ENCODE assay signal across 8 cellular contexts in the genomic region with DNA sequence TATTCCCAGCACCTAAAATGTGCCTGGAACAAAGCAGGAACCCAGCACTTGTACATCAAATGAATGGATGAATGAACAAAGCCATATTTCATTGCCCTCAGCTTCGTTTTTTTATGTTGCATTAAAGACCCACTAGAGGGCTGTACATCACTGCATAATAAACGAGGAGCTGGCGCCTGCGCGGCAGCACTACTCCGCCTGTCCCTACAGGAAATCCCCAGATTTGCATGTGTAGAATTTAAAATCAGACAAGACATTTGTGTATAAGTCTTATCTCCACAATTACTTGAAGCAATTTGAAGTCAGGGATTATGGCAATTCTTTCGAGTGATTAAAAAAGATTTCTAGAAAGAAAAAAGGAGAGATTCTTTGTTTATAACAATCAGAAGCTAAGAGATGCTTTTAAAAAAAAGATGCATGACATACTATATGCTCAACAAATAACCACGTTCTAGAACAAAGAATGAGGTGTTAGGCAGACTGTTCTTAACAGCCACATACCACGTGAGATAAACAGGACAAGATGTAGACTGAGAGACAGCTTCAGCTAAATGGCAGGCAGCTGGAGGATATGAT. TPM values are rescaled to one million over a fixed set of nuclear protein-coding genes. Genes with fewer than 3 reads are reported as not detected.
A peak's percentile ranks its signal among the peaks of the same experiment; 100 is the strongest.
DNase-seq lines count a peak whose midpoint lies in the region; ATAC-seq and TF ChIP-seq lines count a peak whose summit lies in the region.

No MANE protein-coding gene starts in this region.

- peak; percentile 88 for TF ChIP-seq CTCF in CD8-positive, alpha-beta T cell (IDR thresholded peaks at IDR 0.05)
- peak; percentile 63 to 91 (median 65) for TF ChIP-seq CTCF in right lobe of liver (IDR thresholded peaks at IDR 0.05)

- H3K4me1 ChIP-seq in CD8-positive, alpha-beta T cell (ENCODE audit: insufficient read depth, low read length): peaks cover 8% of the 10 kb centered on the region
- no peaks in the 10 kb centered on the region for H3K4me1 ChIP-seq in right lobe of liver

- no peak overlapping the region for H3K4me3 Mint-ChIP-seq in CD8-positive, alpha-beta T cell
- no peak overlapping the region for H3K4me3 Mint-ChIP-seq in activated CD4-positive, alpha-beta T cell treated with anti-CD3 and anti-CD28 coated beads for 36 hours

- POLR2A ChIA-PET in CD8-positive, alpha-beta T cell (lab: Charles Lee): interaction anchor here (0.7 to 1.7 kb wide), 9 partner anchors 9 to 775 kb away, joined by 3 to 8 read pairs (median 3); a partner anchor contains a TSS
- POLR2A ChIA-PET in activated CD4-positive, alpha-beta T cell treated with anti-CD3 and anti-CD28 coated beads for 36 hours (lab: Charles Lee): interaction anchor here (0.5 to 1.5 kb wide), 5 partner anchors 34 to 775 kb away, joined by 3 to 10 read pairs (median 4); a partner anchor contains a TSS

- H3K9me3 ChIP-seq in CD8-positive, alpha-beta T cell (ENCODE audit: low read length): no peaks in the 10 kb centered on the region
- H3K9me3 ChIP-seq in right lobe of liver: no peaks in the 10 kb centered on the region

- peaks cover 19% of the 10 kb centered on the region for H3K4me1 Mint-ChIP-seq in CD8-positive, alpha-beta T cell (ENCODE audit: low read depth)
- peaks cover 7% of the 10 kb centered on the region for H3K4me1 Mint-ChIP-seq in activated CD4-positive, alpha-beta T cell treated with anti-CD3 and anti-CD28 coated beads for 36 hours

- no peak overlapping the region for H3K4me3 ChIP-seq in CD8-positive, alpha-beta T cell (ENCODE audit: low read depth, low read length)
- no peak overlapping the region for H3K4me3 ChIP-seq in right lobe of liver

- no peaks in the 10 kb centered on the region for H3K36me3 ChIP-seq in CD8-positive, alpha-beta T cell (ENCODE audit: insufficient read depth, low read length)
- no peaks in the 10 kb centered on the region for H3K36me3 ChIP-seq in right lobe of liver

- DNase-seq in CD8-positive, alpha-beta T cell: peak; percentile 45 to 82 (median 70)
- DNase-seq in NCI-H524 treated with DMSO at 0.1 percent for 48 hours (lab: John Stamatoyannopoulos, UW) (peak; percentile 58), cerebellar cortex (ENCODE audit: low spot score) (peak; percentile 87), right lobe of liver (peak; percentile 62 to 76 (median 71))
- peak; percentile 85 for DNase-seq in activated CD4-positive, alpha-beta T cell treated with anti-CD3 and anti-CD28 coated beads for 36 hours
- DNase-seq in stimulated activated CD4-positive, alpha-beta T cell treated with anti-CD3 and anti-CD28 coated beads, TNF-alpha, amount 100 ng/mL, for 48 hours (ENCODE audit: low read depth in 3 of 3): peak; percentile 41 to 66 (median 47)

- CTCF ChIA-PET in CD8-positive, alpha-beta T cell (lab: Charles Lee): interaction anchor here (0.7 to 8.5 kb wide), 30 partner anchors 8 to 796 kb away, joined by 3 to 65 read pairs (median 4); a partner anchor contains a TSS
- CTCF ChIA-PET in activated CD4-positive, alpha-beta T cell treated with anti-CD3 and anti-CD28 coated beads for 36 hours (lab: Charles Lee): interaction anchor here (0.6 to 8.2 kb wide), 54 partner anchors 9 to 1177 kb away, joined by 3 to 102 read pairs (median 4); a partner anchor contains a TSS

- no peaks in the 10 kb centered on the region for H3K27me3 Mint-ChIP-seq in CD8-positive, alpha-beta T cell (ENCODE audit: low read depth)
- no peaks in the 10 kb centered on the region for H3K27me3 Mint-ChIP-seq in activated CD4-positive, alpha-beta T cell treated with anti-CD3 and anti-CD28 coated beads for 36 hours

- no peaks in the 10 kb centered on the region for H3K9me3 Mint-ChIP-seq in CD8-positive, alpha-beta T cell
- no peaks in the 10 kb centered on the region for H3K9me3 Mint-ChIP-seq in activated CD4-positive, alpha-beta T cell treated with anti-CD3 and anti-CD28 coated beads for 36 hours (ENCODE audit: low read depth)

- 3% methylated on average over 9 of the region's 9 CpGs for WGBS in right lobe of liver (ENCODE audit: insufficient coverage, low coverage, low lambda C conversion rate, missing lambda C conversion rate)

- no peak for TF ChIP-seq POLR2A in right lobe of liver (IDR thresholded peaks at IDR 0.05)

- H3K27ac Mint-ChIP-seq in CD8-positive, alpha-beta T cell: peak overlapping the region; percentile 94
- peak overlapping the region; percentile 71 for H3K27ac Mint-ChIP-seq in activated CD4-positive, alpha-beta T cell treated with anti-CD3 and anti-CD28 coated beads for 36 hours

- H3K27ac ChIP-seq in CD8-positive, alpha-beta T cell (ENCODE audit: low read depth, low read length): peak overlapping the region; percentile 18
- H3K27ac ChIP-seq in right lobe of liver: no peak overlapping the region

- intact Hi-C loops in CD8-positive, alpha-beta T cell (cut with DNase I, micrococcal nuclease): loop anchor here (1.0 to 5.0 kb wide), 12 partner anchors 14 to 775 kb away; a partner anchor contains a TSS
- intact Hi-C loops in activated CD4-positive, alpha-beta T cell treated with anti-CD3 and anti-CD28 coated beads for 36 hours (cut with DNase I, micrococcal nuclease): loop anchor here (1.0 to 5.0 kb wide), 9 partner anchors 149 to 776 kb away; a partner anchor contains a TSS
- intact Hi-C loops in right lobe of liver (cut with DNase I): loop anchor here in 1 of 2 donors (10.0 kb wide), 2 partner anchors 154 to 354 kb away; a partner anchor contains a TSS

- ATAC-seq in CD8-positive, alpha-beta T cell: peak; percentile 93
- ATAC-seq in GM19452 (IDR thresholded peaks at IDR 0.05; ENCODE audit: unreplicated experiment): peak; percentile 85
- peak; percentile 83 for ATAC-seq in HG03520 (IDR thresholded peaks at IDR 0.05; ENCODE audit: unreplicated experiment)
- ATAC-seq in activated CD4-positive, alpha-beta T cell treated with anti-CD3 and anti-CD28 coated beads for 36 hours: peak; percentile 94
- ATAC-seq in right lobe of liver: peak; percentile 88 to 93 (median 90)

- H3K27me3 ChIP-seq in CD8-positive, alpha-beta T cell (ENCODE audit: insufficient read depth, low read length): no peaks in the 10 kb centered on the region
- H3K27me3 ChIP-seq in right lobe of liver: no peaks in the 10 kb centered on the region

- H3K36me3 Mint-ChIP-seq in CD8-positive, alpha-beta T cell: no peaks in the 10 kb centered on the region
- no peaks in the 10 kb centered on the region for H3K36me3 Mint-ChIP-seq in activated CD4-positive, alpha-beta T cell treated with anti-CD3 and anti-CD28 coated beads for 36 hours (ENCODE audit: low read depth)

RNA-seq across cellular contexts. Expression of a gene that starts 5.4 kb away (rescaled TPM):
- under 1 TPM; 0.19 to 0.35 TPM for total RNA-seq in CD8-positive, alpha-beta T cell
- 10 to 100 TPM; 32.3 to 38.8 TPM for total RNA-seq in activated CD4-positive, alpha-beta T cell treated with anti-CD3 and anti-CD28 coated beads for 36 hours
- under 1 TPM in 5 of 6 experiments, not detected in 1; 0.22 to 0.80 (median 0.50) TPM for total RNA-seq in right lobe of liver

Comparison
In these comparisons a context has a peak if more than half of its experiments do, and no peak if none do; other contexts are left out.
1. RNA of a gene that starts 5.4 kb away (total RNA-seq): 32.3 to 38.8 TPM in activated CD4-positive, alpha-beta T cell treated with anti-CD3 and anti-CD28 coated beads for 36 hours; 0.22 to 0.80 TPM in right lobe of liver and 0.19 to 0.35 TPM in CD8-positive, alpha-beta T cell; every median in the first group is over 10 times any median in the second.
2. Peak in every context shown above with its lines, with median percentiles within 50 percentile points of each other: ATAC-seq and DNase-seq.